7 cellular contexts compared by ENCODE assay signal in genomic region chr17:76529643-76530488, GRCh38. TPM values are rescaled to one million over a fixed set of nuclear protein-coding genes. Genes with fewer than 3 reads are reported as not detected.
A peak's percentile ranks its signal among the peaks of the same experiment; 100 is the strongest.
DNase-seq lines count a peak whose midpoint lies in the region; ATAC-seq and TF ChIP-seq lines count a peak whose summit lies in the region.

No MANE protein-coding gene starts in this region.

- TF ChIP-seq POLR2A in NB4 (IDR thresholded peaks at IDR 0.05; ENCODE audit: extremely low read depth, insufficient read length) (no peak), upper lobe of left lung (IDR thresholded peaks at IDR 0.05) (peak in 1 of 4 donors; percentile 42)

- peak overlapping the region; percentile 49 for H3K56ac ChIP-seq in mesendoderm (ENCODE audit: low read length)

- H4K5ac ChIP-seq in mesendoderm (ENCODE audit: low read length) = no peak overlapping the region

- H3K9ac ChIP-seq in mesendoderm (ENCODE audit: low read length) = no peak overlapping the region

- H4K8ac ChIP-seq in mesendoderm (ENCODE audit: low read depth, low read length) = no peak overlapping the region

- H3K79me1 ChIP-seq in mesendoderm (ENCODE audit: low read length) = no peaks in the 10 kb centered on the region

- no peaks in the 10 kb centered on the region for H3K9me3 ChIP-seq in upper lobe of left lung

- no peak overlapping the region for H2BK15ac ChIP-seq in mesendoderm (replicated peaks; ENCODE audit: low read depth)

- no peak overlapping the region for H2BK5ac ChIP-seq in mesendoderm (ENCODE audit: low read length)

- H3K4me1 ChIP-seq in mesendoderm (ENCODE audit: control insufficient read depth, low read depth, low read length) = peaks cover 2% of the 10 kb centered on the region
- peaks cover 53 to 59% (median 54%) of the 10 kb centered on the region in 4 donors for H3K4me1 ChIP-seq in upper lobe of left lung

- H3K4me3 ChIP-seq in NB4 (ENCODE audit: low read depth, low read length) (no peak overlapping the region), mesendoderm (ENCODE audit: low read length) (no peak overlapping the region), upper lobe of left lung (no peak overlapping the region)

- no peaks in the 10 kb centered on the region for H3K79me2 ChIP-seq in mesendoderm (ENCODE audit: control insufficient read depth, insufficient read depth, low read length)

- H3K4ac ChIP-seq in mesendoderm (ENCODE audit: low read depth, low read length) = no peak overlapping the region

- no peaks in the 10 kb centered on the region for H3K27me3 ChIP-seq in mesendoderm (ENCODE audit: insufficient read depth, low read length, poor library complexity)
- no peaks in the 10 kb centered on the region for H3K27me3 ChIP-seq in upper lobe of left lung

- no peak overlapping the region for H3K18ac ChIP-seq in mesendoderm (ENCODE audit: low read length)

- TF ChIP-seq EP300 in upper lobe of left lung (IDR thresholded peaks at IDR 0.05) = peak in 2 of 4 donors; percentile 44 to 87

- H3K4me2 ChIP-seq in mesendoderm (ENCODE audit: low read length) = no peak overlapping the region

- H3K27ac ChIP-seq in mesendoderm (ENCODE audit: low read depth, low read length) = no peak overlapping the region
- peak overlapping the region; percentile 85 to 93 (median 90) for H3K27ac ChIP-seq in upper lobe of left lung

- H2BK120ac ChIP-seq in mesendoderm (ENCODE audit: low read depth, low read length) = no peak overlapping the region

- no peaks in the 10 kb centered on the region for H3K36me3 ChIP-seq in mesendoderm (ENCODE audit: control insufficient read depth, insufficient read depth, low read length)
- no peaks in the 10 kb centered on the region for H3K36me3 ChIP-seq in upper lobe of left lung

- no CpG with 5 or more reads among the region's 27 CpGs for WGBS in mesendoderm (ENCODE audit: extremely low coverage, insufficient coverage, low lambda C conversion rate)
- 44 to 61% methylated on average over 18 to 21 of the region's 27 CpGs for whole genome bisulfite sequencing in upper lobe of left lung, 2 donors

- ATAC-seq in upper lobe of left lung (ENCODE audit: low FRiP score in 2 of 2) (peak; percentile 63 to 81), HG03571 (IDR thresholded peaks at IDR 0.05; ENCODE audit: unreplicated experiment) (no peak)

- peak overlapping the region; percentile 45 for H3K23ac ChIP-seq in mesendoderm (ENCODE audit: low read length)

- H2AK5ac ChIP-seq in mesendoderm (ENCODE audit: low read length) = peak overlapping the region; percentile 58

- DNase-seq in NB4 (ENCODE audit: low read depth) (peak; percentile 60), dermis blood vessel endothelial cell (peak; percentile 39), mesendoderm (no peak), upper lobe of left lung (peak; percentile 75 to 89), Kasumi-1 (lab: John Stamatoyannopoulos, UW) (no peak), SW480 (ENCODE audit: low spot score) (no peak)

- TF ChIP-seq CTCF in NB4 (IDR thresholded peaks at IDR 0.05; ENCODE audit: low read depth, low read length) = no peak
- no peak for TF ChIP-seq CTCF in upper lobe of left lung (IDR thresholded peaks at IDR 0.05)

RNA-seq across cellular contexts. Expression of gene CYGB, which starts 7.6 kb away (rescaled TPM):
- total RNA-seq in dermis blood vessel endothelial cell (1.6 and 4.4 TPM in 2 replicates), upper lobe of left lung (10 to 100 TPM in 5 of 6 donors, 1 to 10 TPM in 1; 6.4 to 33.9 (median 16.6) TPM)
- 0.88 TPM for polyA plus RNA-seq in mesendoderm (2013, experiment 1 of 2)
- 0.88 TPM for polyA plus RNA-seq in mesendoderm (2013, experiment 2 of 2)

RNA-seq across cellular contexts. Expression of gene PRCD, which starts 10.0 kb away (rescaled TPM):
- total RNA-seq in dermis blood vessel endothelial cell (0.19 and 0.68 TPM in 2 replicates), upper lobe of left lung (10 to 100 TPM in 1 of 6 donors, 1 to 10 TPM in 4, not detected in 1; 3.0 to 13.9 (median 7.2) TPM)
- 0.59 TPM for polyA plus RNA-seq in mesendoderm (2013, experiment 1 of 2)
- polyA plus RNA-seq in mesendoderm (2013, experiment 2 of 2) = 0.55 TPM

RNA-seq across cellular contexts. Expression of gene RHBDF2, which starts 28.6 kb away (rescaled TPM):
- total RNA-seq in dermis blood vessel endothelial cell (34.5 and 35.5 TPM in 2 replicates), upper lobe of left lung (100 to 1,000 TPM in 2 of 6 donors, 10 to 100 TPM in 4; 34.3 to 137 (median 47.6) TPM)
- polyA plus RNA-seq in mesendoderm (2013, experiment 1 of 2) = 12.3 TPM
- polyA plus RNA-seq in mesendoderm (2013, experiment 2 of 2) = 11.8 TPM

RNA-seq across cellular contexts. Expression of gene ST6GALNAC2, which starts 55.8 kb away (rescaled TPM):
- total RNA-seq in dermis blood vessel endothelial cell = 0.28 and 0.51 TPM in 2 replicates
- 0.04 TPM for polyA plus RNA-seq in mesendoderm (2013, experiment 1 of 2)
- polyA plus RNA-seq in mesendoderm (2013, experiment 2 of 2) = 0.04 TPM
- 10 to 100 TPM; 24.4 to 63.5 (median 39.8) TPM for total RNA-seq in upper lobe of left lung

Comparison
In these comparisons a context has a peak if more than half of its experiments do, and no peak if none do; other contexts are left out.
1. DNase-seq: peak in NB4 (single experiment), dermis blood vessel endothelial cell (single experiment) and upper lobe of left lung (2 of 2); none in mesendoderm (single experiment), Kasumi-1 (0 of 2) and SW480 (single experiment).